ENCODE assay signal across 8 cellular contexts in the genomic region with DNA sequence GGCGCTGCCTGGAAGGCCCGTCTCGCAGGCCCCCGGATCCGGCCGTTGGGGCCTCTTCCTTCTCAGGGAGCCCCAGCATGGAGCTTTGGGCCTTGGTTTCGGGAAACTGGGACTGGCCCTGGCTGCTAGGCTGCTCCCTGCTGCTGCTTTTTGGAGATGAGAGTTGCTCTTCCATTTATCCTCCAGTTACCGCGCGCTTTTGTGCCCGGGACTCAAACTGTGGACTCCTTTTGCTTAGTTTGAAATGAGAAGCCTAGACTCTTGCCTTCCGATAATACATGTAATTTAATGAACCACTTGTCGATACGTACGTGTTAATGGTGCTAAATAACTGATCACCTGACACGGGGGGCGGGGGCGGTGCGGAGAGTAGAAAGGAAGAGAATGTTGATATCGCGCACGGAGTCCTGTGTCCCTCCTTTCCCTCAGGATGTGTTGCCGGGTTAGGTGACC. TPM values are rescaled to one million over a fixed set of nuclear protein-coding genes. Genes with fewer than 3 reads are reported as not detected.
DNase-seq lines count a peak whose midpoint lies in the region; ATAC-seq and TF ChIP-seq lines count a peak whose summit lies in the region.

No MANE protein-coding gene starts in this region.

- DNase-seq in AG08395 (ENCODE audit: low spot score) (peak; percentile 18), HL-60 (ENCODE audit: low read depth in 1 of 2, low spot score in 1 of 2) (peak in 1 of 2 experiments; percentile 47), Panc1 (ENCODE audit: low read depth, low spot score) (no peak), glomerular visceral epithelial cell (ENCODE audit: extremely low spot score) (peak; percentile 51), osteoblast (ENCODE audit: insufficient read length, low spot score, missing footprints) (peak; percentile 73), thyroid gland (peak; percentile 71 to 73)
- DNase-seq in activated gamma-delta T cell treated with anti-CD3 and anti-CD28 coated beads, Interleukin-2, amount 50 U/mL, for 16 hours (ENCODE audit: low read depth): peak; percentile 23

- H3K4me1 ChIP-seq in Panc1 (ENCODE audit: control insufficient read depth, insufficient read depth, low read length): peaks cover 37% of the 10 kb centered on the region
- peaks cover 24% of the 10 kb centered on the region for H3K4me1 ChIP-seq in osteoblast (ENCODE audit: insufficient read depth, low read length)
- peaks cover 39 to 43% of the 10 kb centered on the region in 2 donors for H3K4me1 ChIP-seq in thyroid gland

- H3K36me3 ChIP-seq in Panc1 (ENCODE audit: control insufficient read depth, insufficient read depth, low read length) (no peaks in the 10 kb centered on the region; the same call in 1 of the 2 replicates), osteoblast (ENCODE audit: insufficient read depth, low read length) (no peaks in the 10 kb centered on the region), thyroid gland (no peaks in the 10 kb centered on the region)

- TF ChIP-seq CTCF in HL-60 (IDR thresholded peaks at IDR 0.05; ENCODE audit: insufficient read depth, low read length) (no peak), Panc1 (IDR thresholded peaks at IDR 0.05) (no peak), osteoblast (IDR thresholded peaks at IDR 0.05; ENCODE audit: extremely low read depth, low read depth, low read length) (no peak), thyroid gland (IDR thresholded peaks at IDR 0.05) (no peak)

- intact Hi-C loops in Panc1 (cut with micrococcal nuclease; ENCODE audit: unreplicated experiment): no loop called here
- intact Hi-C loops in thyroid gland (cut with DNase I): no loop called here

- WGBS in thyroid gland, 2 donors: 1 to 2% methylated on average over 17 to 19 of the region's 23 CpGs

- POLR2A ChIA-PET in Panc1 (lab: Charles Lee): interaction anchor here (0.6 kb wide), 1 partner anchor 47 kb away, joined by 5 read pairs; no protein-coding TSS in a partner anchor

- peaks cover 53% of the 10 kb centered on the region for H3K79me2 ChIP-seq in osteoblast (ENCODE audit: insufficient read depth, low read length)

- H2AFZ ChIP-seq in osteoblast (ENCODE audit: low read length): peak overlapping the region; percentile 93

- H3K4me2 ChIP-seq in osteoblast (ENCODE audit: insufficient read depth, low read length): peak overlapping the region; percentile 90

- ATAC-seq in GM19351 (IDR thresholded peaks at IDR 0.05; ENCODE audit: unreplicated experiment) (peak; percentile 10), Panc1 (peak; percentile 12; the same call in 1 of the 2 replicates)

- peak overlapping the region; percentile 100 for H3K27ac ChIP-seq in HL-60 (replicated peaks)
- H3K27ac ChIP-seq in Panc1 (ENCODE audit: low read length): peak overlapping the region; percentile 93
- peak overlapping the region; percentile 81 for H3K27ac ChIP-seq in osteoblast (ENCODE audit: low read depth, low read length)
- H3K27ac ChIP-seq in thyroid gland: peak overlapping the region; percentile 98 to 99 (median 98)

- no peaks in the 10 kb centered on the region for H3K27me3 ChIP-seq in HL-60 (ENCODE audit: insufficient read depth, poor library complexity, severe bottlenecking)
- peaks cover 2% of the 10 kb centered on the region; the same call in 1 of the 2 replicates for H3K27me3 ChIP-seq in Panc1 (ENCODE audit: control insufficient read depth, insufficient read depth, low read length)
- peaks cover 9% of the 10 kb centered on the region for H3K27me3 ChIP-seq in osteoblast (ENCODE audit: insufficient read depth, low read length)
- H3K27me3 ChIP-seq in thyroid gland: no peaks in the 10 kb centered on the region

- H3K9me3 ChIP-seq in Panc1 (ENCODE audit: control insufficient read depth, insufficient read depth, low read depth, low read length) (no peaks in the 10 kb centered on the region), osteoblast (ENCODE audit: low read depth, low read length) (no peaks in the 10 kb centered on the region), thyroid gland (no peaks in the 10 kb centered on the region)

- TF ChIP-seq POLR2A in thyroid gland (IDR thresholded peaks at IDR 0.05): no peak

- no TSS peak for BruUV-seq in Panc1 (replicated peaks; lab: Mats Ljungman, UMichigan)

- H4K20me1 ChIP-seq in osteoblast (ENCODE audit: insufficient read depth, low read length): peaks cover 43% of the 10 kb centered on the region

- H3K4me3 ChIP-seq in HL-60 (replicated peaks; ENCODE audit: insufficient read depth, low read length) (peak overlapping the region; percentile 81), Panc1 (ENCODE audit: low read depth in 2 of 2, low read length in 2 of 2) (peak overlapping the region; percentile 91 to 93), osteoblast (ENCODE audit: insufficient read depth, low read length) (peak overlapping the region; percentile 93), thyroid gland (replicated peaks in 1 of 3) (peak overlapping the region; percentile 44 to 94 (median 90))

- in situ Hi-C loops in Panc1 (cut with HindIII; ENCODE audit: low pct_unique_long_range_greater_than_20kb, low sequenced_read_pairs): no loop called here

- CTCF ChIA-PET in Panc1 (lab: Charles Lee): interaction anchor here (1.2 kb wide), 1 partner anchor 38 kb away, joined by 3 read pairs; no protein-coding TSS in a partner anchor

RNA-seq across cellular contexts. Expression of a gene that starts 0.9 kb away (rescaled TPM):
- 40.0 TPM for total RNA-seq in Panc1 (2021; ENCODE audit: unreplicated experiment)
- polyA plus RNA-seq in Panc1 (2012; ENCODE audit: insufficient read length): 12.4 TPM
- 75.7 and 76.7 TPM in 2 replicates for total RNA-seq in osteoblast
- 100 to 1,000 TPM in 1 of 4 donors, 10 to 100 TPM in 3; 74.4 to 114 (median 89.6) TPM for total RNA-seq in thyroid gland
